Comparison of ENCODE assay signal across 19 cellular contexts in the genomic region with DNA sequence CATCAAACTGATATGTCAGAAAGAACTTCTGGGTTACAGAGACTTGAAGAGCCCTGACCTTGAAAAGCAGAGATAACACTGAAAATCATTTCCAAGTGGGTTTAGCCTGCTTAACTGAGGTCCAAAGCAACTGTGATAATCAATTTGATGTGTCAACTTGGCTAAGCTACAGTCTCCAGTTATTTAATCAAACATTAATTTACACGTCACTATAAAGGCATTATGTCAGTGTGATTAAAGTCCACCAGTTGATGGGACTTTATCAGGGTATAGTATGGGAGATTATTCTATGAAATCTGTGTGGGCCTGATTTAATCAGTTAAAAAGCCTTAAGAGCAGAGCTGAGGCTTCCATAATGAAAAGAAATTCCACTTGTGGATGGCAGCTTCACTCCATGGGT.
A peak's percentile ranks its signal among the peaks of the same experiment; 100 is the strongest.
DNase-seq lines count a peak whose midpoint lies in the region; ATAC-seq and TF ChIP-seq lines count a peak whose summit lies in the region.
"Had no signal": no experiment of that assay in that cellular context is flagged by ENCODE, and none has a peak within 500 bp of the region (broad histone marks: within the 10 kb centered on the region; RNA-seq: fewer than 3 reads in every experiment).

No MANE protein-coding gene starts in this region.

- H3K4me1 ChIP-seq in left ventricle myocardium inferior (peaks cover 65% of the 10 kb centered on the region), heart left ventricle (peaks cover 0 to 61% (median 45%) of the 10 kb centered on the region in 12 donors), mucosa of descending colon (ENCODE audit: low read depth) (no peaks in the 10 kb centered on the region)

- H3K27me3 Mint-ChIP-seq in chondrocyte (ENCODE audit: low read depth) = no peaks in the 10 kb centered on the region

- no peak overlapping the region for H3K27ac Mint-ChIP-seq in chondrocyte (ENCODE audit: unreplicated experiment)
- H3K27ac Mint-ChIP-seq: CD4-positive, alpha-beta T cell had no signal

- intact Hi-C loops in left ventricle myocardium inferior (cut with micrococcal nuclease) = no loop called here
- intact Hi-C loops in heart left ventricle (cut with DNase I) = no loop called here
- intact Hi-C loops in dorsolateral prefrontal cortex (cut with DNase I) = loop anchor here in 1 of 2 donors (10.0 kb wide), 1 partner anchor 83 kb away; no protein-coding TSS in a partner anchor
- intact Hi-C loops in mucosa of descending colon (cut with DNase I, micrococcal nuclease) = no loop called here

- H3K27me3 ChIP-seq in left ventricle myocardium inferior (ENCODE audit: low read depth) (no peaks in the 10 kb centered on the region), heart left ventricle (no peaks in the 10 kb centered on the region), dorsolateral prefrontal cortex (no peaks in the 10 kb centered on the region), H7 (ENCODE audit: control insufficient read depth, insufficient read depth, low read length) (no peaks in the 10 kb centered on the region)

- H3K4me1 Mint-ChIP-seq in chondrocyte (ENCODE audit: low read depth) = peaks cover 35% of the 10 kb centered on the region

- no peaks in the 10 kb centered on the region for H3K36me3 ChIP-seq in left ventricle myocardium inferior
- peaks cover 0 to 7% (median 0%) of the 10 kb centered on the region in 9 donors for H3K36me3 ChIP-seq in heart left ventricle
- H3K36me3 ChIP-seq in mucosa of descending colon (ENCODE audit: low read depth) = no peaks in the 10 kb centered on the region
- H3K36me3 ChIP-seq in H7 (replicated peaks; ENCODE audit: control insufficient read depth, insufficient read depth, low read length) = no peaks in the 10 kb centered on the region

- H3K27ac ChIP-seq in left ventricle myocardium inferior (replicated peaks) = peak overlapping the region; percentile 77
- peak overlapping the region in 6 of 12 donors; percentile 8 to 68 (median 36) for H3K27ac ChIP-seq in heart left ventricle
- H3K27ac ChIP-seq in dorsolateral prefrontal cortex = peak overlapping the region in 43 of 59 donors; percentile 8 to 95 (median 81)

- H3K4me3 Mint-ChIP-seq in chondrocyte (ENCODE audit: unreplicated experiment) = no peak overlapping the region
- H3K4me3 Mint-ChIP-seq: CD4-positive, alpha-beta T cell had no signal

- no peaks in the 10 kb centered on the region for H3K9me3 Mint-ChIP-seq in chondrocyte (ENCODE audit: low read depth)
- H3K9me3 Mint-ChIP-seq: CD4-positive, alpha-beta T cell had no signal

- H3K36me3 Mint-ChIP-seq in chondrocyte (ENCODE audit: low read depth) = peaks cover 2% of the 10 kb centered on the region

- H3K4me3 ChIP-seq in left ventricle myocardium inferior = no peak overlapping the region
- H3K4me3 ChIP-seq in heart left ventricle = no peak overlapping the region
- no peak overlapping the region for H3K4me3 ChIP-seq in dorsolateral prefrontal cortex
- H3K4me3 ChIP-seq in mucosa of descending colon = no peak overlapping the region
- H3K4me3 ChIP-seq in H7 (ENCODE audit: insufficient read depth, low read depth, low read length) = no peak overlapping the region
- H3K4me3 ChIP-seq: GM12878 had no signal

- WGBS in heart left ventricle, 4 donors = 63 to 76% (median 65%) methylated on average over 1 of the region's 1 CpG

- H3K9me3 ChIP-seq in left ventricle myocardium inferior (replicated peaks) (no peaks in the 10 kb centered on the region), heart left ventricle (no peaks in the 10 kb centered on the region), mucosa of descending colon (no peaks in the 10 kb centered on the region)

- DNase-seq in left ventricle myocardium inferior (no peak), heart left ventricle (no peak), dorsolateral prefrontal cortex (no peak), mucosa of descending colon (no peak), HuH-7 (ENCODE audit: low spot score) (no peak), chondrocyte (ENCODE audit: low spot score) (no peak), H7 (no peak)
- DNase-seq: CD4-positive, alpha-beta T cell; DMS53; EL; HCEC 1CT; MM.1S; NCI-H1105; NCI-H1694; NCI-H2081 treated with DMSO at 0.1 percent for 48 hours; NCI-H748 treated with DMSO at 0.1 percent for 48 hours; OCI-M1; Right ventricle myocardium superior had no signal

- no peak for TF ChIP-seq CTCF in left ventricle myocardium inferior (IDR thresholded peaks at IDR 0.05; ENCODE audit: borderline replicate concordance)
- TF ChIP-seq CTCF in heart left ventricle (IDR thresholded peaks at IDR 0.05) = no peak
- TF ChIP-seq CTCF in dorsolateral prefrontal cortex (IDR thresholded peaks at IDR 0.05 in 54 of 56, conservative IDR thresholded peaks at IDR 0.05 in 2 of 56; ENCODE audit: low read depth in 1 of 56, partially characterized antibody in 56 of 56) = no peak
- TF ChIP-seq CTCF in mucosa of descending colon (IDR thresholded peaks at IDR 0.05) = no peak
- TF ChIP-seq CTCF in chondrocyte (IDR thresholded peaks at IDR 0.05) = no peak

- no peak for ATAC-seq in heart left ventricle
- peak; percentile 18 for ATAC-seq in mucosa of descending colon
- ATAC-seq: GM12878 had no signal

- TF ChIP-seq POLR2A in heart left ventricle (IDR thresholded peaks at IDR 0.05) = no peak
